8 cellular contexts compared by ENCODE assay signal in the genomic region with DNA sequence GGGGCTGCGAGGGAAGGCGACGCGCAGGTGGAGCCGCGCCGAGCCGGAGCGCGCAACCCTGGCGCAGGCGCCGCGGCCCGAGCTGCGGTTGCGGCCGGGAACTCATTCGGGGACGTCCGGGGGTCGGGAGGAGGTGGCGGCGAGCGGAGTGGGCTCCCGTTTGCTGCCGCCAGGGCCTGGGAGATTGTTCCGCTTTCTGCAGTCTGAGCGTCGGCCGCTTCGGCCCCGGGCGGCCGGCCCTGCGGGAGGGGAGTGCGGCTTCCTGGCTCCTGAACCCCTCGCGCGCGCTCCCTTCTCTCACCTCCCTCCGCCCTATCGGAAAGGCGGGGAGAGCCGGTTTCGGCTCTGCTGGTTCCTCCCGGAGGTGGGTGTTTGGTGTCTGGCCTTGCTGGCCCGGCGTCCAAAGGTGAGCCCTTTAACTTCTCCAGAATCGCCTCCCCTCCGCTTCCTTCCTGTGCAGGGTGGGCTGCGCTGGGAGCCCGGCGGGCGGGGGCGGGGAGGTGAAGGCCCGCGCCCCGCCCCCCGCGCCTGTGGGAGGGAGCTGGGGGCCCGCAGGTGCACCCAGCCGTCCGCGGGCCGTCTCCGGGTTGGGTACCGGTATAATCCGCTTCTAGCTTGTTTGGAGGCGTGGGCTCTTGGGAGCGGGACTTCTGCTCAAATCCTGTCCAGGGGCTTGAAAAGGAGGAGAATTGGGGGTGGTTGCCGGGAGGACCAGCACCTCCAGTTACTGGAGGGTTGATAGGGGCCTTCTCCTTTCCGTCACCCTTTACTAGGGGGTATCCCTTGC. TPM values are rescaled to one million over a fixed set of nuclear protein-coding genes. Genes with fewer than 3 reads are reported as not detected.
DNase-seq lines count a peak whose midpoint lies in the region; ATAC-seq and TF ChIP-seq lines count a peak whose summit lies in the region.

No MANE protein-coding gene starts in this region.

- peak overlapping the region; percentile 82 for H3K4me3 ChIP-seq in lower leg skin (ENCODE audit: low read depth, poor library complexity, severe bottlenecking)

- ATAC-seq in HG02840 (IDR thresholded peaks at IDR 0.05; ENCODE audit: low FRiP score, unreplicated experiment): peak; percentile 51

- DNase-seq in NK-92 treated with Interleukin-12 subunit alpha and Interleukin-12 subunit beta, amount 100 ng/mL, for 24 hours (lab: John Stamatoyannopoulos, UW): peak; percentile 52
- DNase-seq in NK-92 (lab: John Stamatoyannopoulos, UW; ENCODE audit: unreplicated experiment) (no peak), NCI-H1930 (lab: John Stamatoyannopoulos, UW) (peak; percentile 36 to 46), cerebellum (ENCODE audit: low spot score) (peak; percentile 50), lower leg skin (ENCODE audit: low spot score in 2 of 2) (peak in 1 of 2 donors; percentile 87)
- peak; percentile 18 to 32 (median 29) for DNase-seq in activated CD4-positive, CD25-positive, alpha-beta regulatory T cell (lab: John Stamatoyannopoulos, UW)
- DNase-seq in stimulated activated CD4-positive, alpha-beta T cell treated with anti-CD3 and anti-CD28 coated beads, TNF-alpha, amount 100 ng/mL, for 48 hours (ENCODE audit: low read depth in 3 of 3): peak; percentile 15 to 54 (median 26)

- intact Hi-C loops in lower leg skin (cut with DNase I; ENCODE audit: low total_unique reads): no loop called here

- TF ChIP-seq POLR2A in lower leg skin (IDR thresholded peaks at IDR 0.05): no peak

- no peak for TF ChIP-seq CTCF in lower leg skin (IDR thresholded peaks at IDR 0.05)

- 2% methylated on average over 34 to 45 of the region's 73 CpGs for whole genome bisulfite sequencing in lower leg skin, 2 donors

RNA-seq across cellular contexts. Expression of a gene that starts 0.7 kb away (rescaled TPM):
- total RNA-seq in cerebellum: 24.8 TPM
- total RNA-seq in lower leg skin: 10 to 100 TPM; 14.4 to 17.7 (median 15.7) TPM
